In the genomic region with DNA sequence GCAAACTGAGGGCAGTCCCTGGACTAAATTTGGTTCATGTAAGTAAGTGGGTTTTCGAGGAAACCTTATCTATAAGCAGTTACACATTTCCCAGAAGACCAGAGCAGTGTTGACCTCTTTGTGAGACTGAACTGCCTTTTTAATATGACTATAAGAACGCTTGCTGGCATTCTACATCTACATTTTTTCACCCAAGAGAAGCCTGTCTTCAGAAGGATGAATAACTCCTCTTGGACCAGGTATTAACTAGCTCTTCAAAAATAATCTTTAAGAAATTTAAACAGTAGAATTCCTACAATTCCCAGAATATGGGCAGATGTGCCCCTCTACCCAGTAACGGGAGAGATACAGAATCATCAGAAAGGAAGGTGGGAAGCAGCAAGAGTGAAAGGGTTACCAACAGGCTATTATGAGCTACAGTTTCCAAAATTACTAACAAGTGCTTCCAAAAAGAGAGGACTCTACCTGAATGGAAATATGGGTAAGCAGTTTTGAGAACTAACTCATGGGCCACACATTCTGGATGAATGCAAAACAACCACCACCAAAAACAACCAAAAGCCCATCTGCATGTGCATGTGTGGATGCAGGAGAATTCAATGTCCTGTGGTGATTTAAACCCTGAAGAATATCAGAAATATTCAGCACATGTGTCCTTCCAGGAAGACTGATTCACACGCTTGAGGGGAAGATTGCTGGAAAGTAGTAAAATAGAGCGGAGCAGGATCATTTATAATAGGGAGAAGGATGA, we compare ENCODE assay signal across 1 cellular context.
TF ChIP-seq lines count a peak whose summit lies in the region.

No MANE protein-coding gene starts in this region.

TF ChIP-seq in K562, 482 proteins besides CTCF, POLR2A, EP300 and RAD21 (continued from another document and continues in another):
- TF ChIP-seq, protein P1, sequence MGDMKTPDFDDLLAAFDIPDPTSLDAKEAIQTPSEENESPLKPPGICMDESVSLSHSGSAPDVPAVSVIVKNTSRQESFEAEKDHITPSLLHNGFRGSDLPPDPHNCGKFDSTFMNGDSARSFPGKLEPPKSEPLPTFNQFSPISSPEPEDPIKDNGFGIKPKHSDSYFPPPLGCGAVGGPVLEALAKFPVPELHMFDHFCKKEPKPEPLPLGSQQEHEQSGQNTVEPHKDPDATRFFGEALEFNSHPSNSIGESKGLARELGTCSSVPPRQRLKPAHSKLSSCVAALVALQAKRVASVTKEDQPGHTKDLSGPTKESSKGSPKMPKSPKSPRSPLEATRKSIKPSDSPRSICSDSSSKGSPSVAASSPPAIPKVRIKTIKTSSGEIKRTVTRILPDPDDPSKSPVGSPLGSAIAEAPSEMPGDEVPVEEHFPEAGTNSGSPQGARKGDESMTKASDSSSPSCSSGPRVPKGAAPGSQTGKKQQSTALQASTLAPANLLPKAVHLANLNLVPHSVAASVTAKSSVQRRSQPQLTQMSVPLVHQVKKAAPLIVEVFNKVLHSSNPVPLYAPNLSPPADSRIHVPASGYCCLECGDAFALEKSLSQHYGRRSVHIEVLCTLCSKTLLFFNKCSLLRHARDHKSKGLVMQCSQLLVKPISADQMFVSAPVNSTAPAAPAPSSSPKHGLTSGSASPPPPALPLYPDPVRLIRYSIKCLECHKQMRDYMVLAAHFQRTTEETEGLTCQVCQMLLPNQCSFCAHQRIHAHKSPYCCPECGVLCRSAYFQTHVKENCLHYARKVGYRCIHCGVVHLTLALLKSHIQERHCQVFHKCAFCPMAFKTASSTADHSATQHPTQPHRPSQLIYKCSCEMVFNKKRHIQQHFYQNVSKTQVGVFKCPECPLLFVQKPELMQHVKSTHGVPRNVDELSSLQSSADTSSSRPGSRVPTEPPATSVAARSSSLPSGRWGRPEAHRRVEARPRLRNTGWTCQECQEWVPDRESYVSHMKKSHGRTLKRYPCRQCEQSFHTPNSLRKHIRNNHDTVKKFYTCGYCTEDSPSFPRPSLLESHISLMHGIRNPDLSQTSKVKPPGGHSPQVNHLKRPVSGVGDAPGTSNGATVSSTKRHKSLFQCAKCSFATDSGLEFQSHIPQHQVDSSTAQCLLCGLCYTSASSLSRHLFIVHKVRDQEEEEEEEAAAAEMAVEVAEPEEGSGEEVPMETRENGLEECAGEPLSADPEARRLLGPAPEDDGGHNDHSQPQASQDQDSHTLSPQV (IDR thresholded peaks at IDR 0.05) = peak; percentile 90
- TF ChIP-seq SMARCA4 (IDR thresholded peaks at IDR 0.05) = peak; percentile 67
- TF ChIP-seq, protein P2, sequence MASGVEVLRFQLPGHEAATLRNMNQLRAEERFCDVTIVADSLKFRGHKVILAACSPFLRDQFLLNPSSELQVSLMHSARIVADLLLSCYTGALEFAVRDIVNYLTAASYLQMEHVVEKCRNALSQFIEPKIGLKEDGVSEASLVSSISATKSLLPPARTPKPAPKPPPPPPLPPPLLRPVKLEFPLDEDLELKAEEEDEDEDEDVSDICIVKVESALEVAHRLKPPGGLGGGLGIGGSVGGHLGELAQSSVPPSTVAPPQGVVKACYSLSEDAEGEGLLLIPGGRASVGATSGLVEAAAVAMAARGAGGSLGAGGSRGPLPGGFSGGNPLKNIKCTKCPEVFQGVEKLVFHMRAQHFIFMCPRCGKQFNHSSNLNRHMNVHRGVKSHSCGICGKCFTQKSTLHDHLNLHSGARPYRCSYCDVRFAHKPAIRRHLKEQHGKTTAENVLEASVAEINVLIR (CRISPR knock-in tag; IDR thresholded peaks at IDR 0.05) = no peak
- no peak for TF ChIP-seq DNMT1 (IDR thresholded peaks at IDR 0.05)
- TF ChIP-seq MCM5 (IDR thresholded peaks at IDR 0.05; ENCODE audit: low read depth) = no peak
- TF ChIP-seq FOXA3 (CRISPR knock-in tag; conservative IDR thresholded peaks at IDR 0.05 in 1 of 2, IDR thresholded peaks at IDR 0.05 in 1 of 2) = no peak
- no peak for TF ChIP-seq PCBP1 (IDR thresholded peaks at IDR 0.05; ENCODE audit: low read depth, low read length, poor library complexity, severe bottlenecking)
- TF ChIP-seq GABPA (tag; conservative IDR thresholded peaks at IDR 0.05; ENCODE audit: low read depth) = no peak; the same call in 1 of the 2 replicates
- peak in 1 of 2 experiments; percentile 33 for TF ChIP-seq NCOA2 (IDR thresholded peaks at IDR 0.05; ENCODE audit: partially characterized antibody in 2 of 2)
- TF ChIP-seq TARDBP (IDR thresholded peaks at IDR 0.05) = no peak
- no peak for TF ChIP-seq ZNF436 (CRISPR knock-in tag; IDR thresholded peaks at IDR 0.05)
- TF ChIP-seq MIER1 (IDR thresholded peaks at IDR 0.05; ENCODE audit: low read depth) = no peak
- TF ChIP-seq, protein P3, sequence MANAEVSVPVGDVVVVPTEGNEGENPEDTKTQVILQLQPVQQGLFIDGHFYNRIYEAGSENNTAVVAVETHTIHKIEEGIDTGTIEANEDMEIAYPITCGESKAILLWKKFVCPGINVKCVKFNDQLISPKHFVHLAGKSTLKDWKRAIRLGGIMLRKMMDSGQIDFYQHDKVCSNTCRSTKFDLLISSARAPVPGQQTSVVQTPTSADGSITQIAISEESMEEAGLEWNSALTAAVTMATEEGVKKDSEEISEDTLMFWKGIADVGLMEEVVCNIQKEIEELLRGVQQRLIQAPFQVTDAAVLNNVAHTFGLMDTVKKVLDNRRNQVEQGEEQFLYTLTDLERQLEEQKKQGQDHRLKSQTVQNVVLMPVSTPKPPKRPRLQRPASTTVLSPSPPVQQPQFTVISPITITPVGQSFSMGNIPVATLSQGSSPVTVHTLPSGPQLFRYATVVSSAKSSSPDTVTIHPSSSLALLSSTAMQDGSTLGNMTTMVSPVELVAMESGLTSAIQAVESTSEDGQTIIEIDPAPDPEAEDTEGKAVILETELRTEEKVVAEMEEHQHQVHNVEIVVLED (CRISPR knock-in tag; IDR thresholded peaks at IDR 0.05) = 0 out of 2 replicates have a peak, but pooled peaks have one; percentile 21
- TF ChIP-seq SIRT6 (IDR thresholded peaks at IDR 0.05; ENCODE audit: low read depth, low read length) = no peak
- TF ChIP-seq, protein P4, sequence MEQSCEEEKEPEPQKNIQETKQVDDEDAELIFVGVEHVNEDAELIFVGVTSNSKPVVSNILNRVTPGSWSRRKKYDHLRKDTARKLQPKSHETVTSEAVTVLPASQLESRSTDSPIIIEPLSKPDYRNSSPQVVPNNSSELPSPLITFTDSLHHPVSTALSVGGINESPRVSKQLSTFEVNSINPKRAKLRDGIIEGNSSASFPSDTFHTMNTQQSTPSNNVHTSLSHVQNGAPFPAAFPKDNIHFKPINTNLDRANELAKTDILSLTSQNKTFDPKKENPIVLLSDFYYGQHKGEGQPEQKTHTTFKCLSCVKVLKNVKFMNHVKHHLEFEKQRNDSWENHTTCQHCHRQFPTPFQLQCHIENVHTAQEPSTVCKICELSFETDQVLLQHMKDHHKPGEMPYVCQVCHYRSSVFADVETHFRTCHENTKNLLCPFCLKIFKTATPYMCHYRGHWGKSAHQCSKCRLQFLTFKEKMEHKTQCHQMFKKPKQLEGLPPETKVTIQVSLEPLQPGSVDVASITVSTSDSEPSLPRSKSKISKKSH (CRISPR knock-in tag; IDR thresholded peaks at IDR 0.05) = no peak
- TF ChIP-seq NR1H2 (CRISPR knock-in tag; IDR thresholded peaks at IDR 0.05) = no peak
- TF ChIP-seq, protein P5, sequence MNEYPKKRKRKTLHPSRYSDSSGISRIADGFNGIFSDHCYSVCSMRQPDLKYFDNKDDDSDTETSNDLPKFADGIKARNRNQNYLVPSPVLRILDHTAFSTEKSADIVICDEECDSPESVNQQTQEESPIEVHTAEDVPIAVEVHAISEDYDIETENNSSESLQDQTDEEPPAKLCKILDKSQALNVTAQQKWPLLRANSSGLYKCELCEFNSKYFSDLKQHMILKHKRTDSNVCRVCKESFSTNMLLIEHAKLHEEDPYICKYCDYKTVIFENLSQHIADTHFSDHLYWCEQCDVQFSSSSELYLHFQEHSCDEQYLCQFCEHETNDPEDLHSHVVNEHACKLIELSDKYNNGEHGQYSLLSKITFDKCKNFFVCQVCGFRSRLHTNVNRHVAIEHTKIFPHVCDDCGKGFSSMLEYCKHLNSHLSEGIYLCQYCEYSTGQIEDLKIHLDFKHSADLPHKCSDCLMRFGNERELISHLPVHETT (CRISPR knock-in tag; conservative IDR thresholded peaks at IDR 0.05 in 1 of 2, IDR thresholded peaks at IDR 0.05 in 1 of 2) = peak in 1 of 2 experiments; percentile 45; a peak in 1 of 4 replicates
- TF ChIP-seq, protein P6, sequence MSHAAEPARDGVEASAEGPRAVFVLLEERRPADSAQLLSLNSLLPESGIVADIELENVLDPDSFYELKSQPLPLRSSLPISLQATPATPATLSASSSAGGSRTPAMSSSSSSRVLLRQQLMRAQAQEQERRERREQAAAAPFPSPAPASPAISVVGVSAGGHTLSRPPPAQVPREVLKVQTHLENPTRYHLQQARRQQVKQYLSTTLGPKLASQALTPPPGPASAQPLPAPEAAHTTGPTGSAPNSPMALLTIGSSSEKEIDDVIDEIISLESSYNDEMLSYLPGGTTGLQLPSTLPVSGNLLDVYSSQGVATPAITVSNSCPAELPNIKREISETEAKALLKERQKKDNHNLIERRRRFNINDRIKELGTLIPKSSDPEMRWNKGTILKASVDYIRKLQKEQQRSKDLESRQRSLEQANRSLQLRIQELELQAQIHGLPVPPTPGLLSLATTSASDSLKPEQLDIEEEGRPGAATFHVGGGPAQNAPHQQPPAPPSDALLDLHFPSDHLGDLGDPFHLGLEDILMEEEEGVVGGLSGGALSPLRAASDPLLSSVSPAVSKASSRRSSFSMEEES (CRISPR knock-in tag; IDR thresholded peaks at IDR 0.05) = no peak
- TF ChIP-seq ZNF780A (CRISPR knock-in tag; IDR thresholded peaks at IDR 0.05) = no peak
- no peak for TF ChIP-seq CBX1 (IDR thresholded peaks at IDR 0.05; ENCODE audit: low read depth)
- TF ChIP-seq SMAD3 (CRISPR knock-in tag; conservative IDR thresholded peaks at IDR 0.05) = no peak
- no peak for TF ChIP-seq ZNF347 (CRISPR knock-in tag; IDR thresholded peaks at IDR 0.05; ENCODE audit: low read depth)
- TF ChIP-seq ADNP (tag; IDR thresholded peaks at IDR 0.05) = no peak
- TF ChIP-seq SMARCC2 (IDR thresholded peaks at IDR 0.05; ENCODE audit: low read depth) = no peak
- no peak for TF ChIP-seq IFI16 (CRISPR knock-in tag; IDR thresholded peaks at IDR 0.05)
- TF ChIP-seq, protein P7, sequence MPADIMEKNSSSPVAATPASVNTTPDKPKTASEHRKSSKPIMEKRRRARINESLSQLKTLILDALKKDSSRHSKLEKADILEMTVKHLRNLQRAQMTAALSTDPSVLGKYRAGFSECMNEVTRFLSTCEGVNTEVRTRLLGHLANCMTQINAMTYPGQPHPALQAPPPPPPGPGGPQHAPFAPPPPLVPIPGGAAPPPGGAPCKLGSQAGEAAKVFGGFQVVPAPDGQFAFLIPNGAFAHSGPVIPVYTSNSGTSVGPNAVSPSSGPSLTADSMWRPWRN (IDR thresholded peaks at IDR 0.05; ENCODE audit: low read depth) = 0 out of 2 replicates have a peak, but pooled peaks have one; percentile 7
- TF ChIP-seq, protein P8, sequence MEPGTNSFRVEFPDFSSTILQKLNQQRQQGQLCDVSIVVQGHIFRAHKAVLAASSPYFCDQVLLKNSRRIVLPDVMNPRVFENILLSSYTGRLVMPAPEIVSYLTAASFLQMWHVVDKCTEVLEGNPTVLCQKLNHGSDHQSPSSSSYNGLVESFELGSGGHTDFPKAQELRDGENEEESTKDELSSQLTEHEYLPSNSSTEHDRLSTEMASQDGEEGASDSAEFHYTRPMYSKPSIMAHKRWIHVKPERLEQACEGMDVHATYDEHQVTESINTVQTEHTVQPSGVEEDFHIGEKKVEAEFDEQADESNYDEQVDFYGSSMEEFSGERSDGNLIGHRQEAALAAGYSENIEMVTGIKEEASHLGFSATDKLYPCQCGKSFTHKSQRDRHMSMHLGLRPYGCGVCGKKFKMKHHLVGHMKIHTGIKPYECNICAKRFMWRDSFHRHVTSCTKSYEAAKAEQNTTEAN (CRISPR knock-in tag; IDR thresholded peaks at IDR 0.05) = no peak
- TF ChIP-seq NFATC3 (IDR thresholded peaks at IDR 0.05) = no peak
- no peak for TF ChIP-seq ZC3H11A (IDR thresholded peaks at IDR 0.05; ENCODE audit: low read depth, low read length)
- no peak for TF ChIP-seq ZBTB17 (CRISPR knock-in tag; IDR thresholded peaks at IDR 0.05)
- TF ChIP-seq ILF3 (IDR thresholded peaks at IDR 0.05; ENCODE audit: borderline replicate concordance) = no peak
- TF ChIP-seq, protein P9, sequence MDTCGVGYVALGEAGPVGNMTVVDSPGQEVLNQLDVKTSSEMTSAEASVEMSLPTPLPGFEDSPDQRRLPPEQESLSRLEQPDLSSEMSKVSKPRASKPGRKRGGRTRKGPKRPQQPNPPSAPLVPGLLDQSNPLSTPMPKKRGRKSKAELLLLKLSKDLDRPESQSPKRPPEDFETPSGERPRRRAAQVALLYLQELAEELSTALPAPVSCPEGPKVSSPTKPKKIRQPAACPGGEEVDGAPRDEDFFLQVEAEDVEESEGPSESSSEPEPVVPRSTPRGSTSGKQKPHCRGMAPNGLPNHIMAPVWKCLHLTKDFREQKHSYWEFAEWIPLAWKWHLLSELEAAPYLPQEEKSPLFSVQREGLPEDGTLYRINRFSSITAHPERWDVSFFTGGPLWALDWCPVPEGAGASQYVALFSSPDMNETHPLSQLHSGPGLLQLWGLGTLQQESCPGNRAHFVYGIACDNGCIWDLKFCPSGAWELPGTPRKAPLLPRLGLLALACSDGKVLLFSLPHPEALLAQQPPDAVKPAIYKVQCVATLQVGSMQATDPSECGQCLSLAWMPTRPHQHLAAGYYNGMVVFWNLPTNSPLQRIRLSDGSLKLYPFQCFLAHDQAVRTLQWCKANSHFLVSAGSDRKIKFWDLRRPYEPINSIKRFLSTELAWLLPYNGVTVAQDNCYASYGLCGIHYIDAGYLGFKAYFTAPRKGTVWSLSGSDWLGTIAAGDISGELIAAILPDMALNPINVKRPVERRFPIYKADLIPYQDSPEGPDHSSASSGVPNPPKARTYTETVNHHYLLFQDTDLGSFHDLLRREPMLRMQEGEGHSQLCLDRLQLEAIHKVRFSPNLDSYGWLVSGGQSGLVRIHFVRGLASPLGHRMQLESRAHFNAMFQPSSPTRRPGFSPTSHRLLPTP (IDR thresholded peaks at IDR 0.05; ENCODE audit: borderline replicate concordance, extremely low read depth, insufficient read length) = no peak
- peak; percentile 68; the same call in 1 of the 2 replicates for TF ChIP-seq MEF2A (IDR thresholded peaks at IDR 0.05; ENCODE audit: control insufficient read depth, low read depth, low read length)
- TF ChIP-seq GTF2E2 (tag; IDR thresholded peaks at IDR 0.05) = peak; percentile 80; the same call in 1 of the 2 replicates
- TF ChIP-seq POLR2AphosphoS2 (IDR thresholded peaks at IDR 0.05; ENCODE audit: low read length) = no peak
- peak; percentile 68 for TF ChIP-seq HDAC3 (IDR thresholded peaks at IDR 0.05; ENCODE audit: borderline replicate concordance, partially characterized antibody)
- no peak for TF ChIP-seq MEIS2 (IDR thresholded peaks at IDR 0.05; ENCODE audit: partially characterized antibody)
- TF ChIP-seq KLF6 (CRISPR knock-in tag; IDR thresholded peaks at IDR 0.05; ENCODE audit: borderline replicate concordance) = no peak
- no peak for TF ChIP-seq PHB2 (IDR thresholded peaks at IDR 0.05; ENCODE audit: low read depth)
- TF ChIP-seq ZNF766 (CRISPR knock-in tag; conservative IDR thresholded peaks at IDR 0.05) = no peak
- TF ChIP-seq RBM25 (IDR thresholded peaks at IDR 0.05; ENCODE audit: low read depth, low read length, severe bottlenecking) = peak; percentile 11
- no peak for TF ChIP-seq CREM (IDR thresholded peaks at IDR 0.05; ENCODE audit: low read depth)
- TF ChIP-seq MTA3 (IDR thresholded peaks at IDR 0.05; ENCODE audit: borderline replicate concordance) = 0 out of 2 replicates have a peak, but pooled peaks have one; percentile 13
